In the genomic region with DNA sequence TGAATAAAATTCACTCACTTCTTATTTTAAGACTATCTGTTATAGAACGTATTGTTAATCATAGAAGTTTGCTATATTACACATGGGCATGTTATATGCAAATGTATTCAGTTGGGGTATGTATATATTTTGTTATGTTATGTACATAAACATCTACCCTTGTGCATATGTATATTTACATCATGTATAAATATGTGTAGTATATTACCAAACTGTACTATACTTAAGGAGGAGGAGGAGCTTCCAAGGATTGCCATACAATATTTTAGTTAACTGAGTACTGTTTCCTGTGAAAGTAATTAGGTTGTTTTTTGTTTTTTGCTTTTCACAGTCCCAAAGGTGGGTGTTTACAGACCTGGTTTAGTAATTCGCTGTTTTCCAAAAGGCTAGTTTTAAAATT, we compare ENCODE assay signal across 21 cellular contexts. TPM values are rescaled to one million over a fixed set of nuclear protein-coding genes. Genes with fewer than 3 reads are reported as not detected.
DNase-seq lines count a peak whose midpoint lies in the region; FAIRE-seq and TF ChIP-seq lines count a peak whose summit lies in the region.
"Had no signal": no experiment of that assay in that cellular context is flagged by ENCODE, and none has a peak within 500 bp of the region (broad histone marks: within the 10 kb centered on the region; RNA-seq: fewer than 3 reads in every experiment).

No MANE protein-coding gene starts in this region.

- peaks cover 69% of the 10 kb centered on the region for H3K4me1 Mint-ChIP-seq in brain

- peak overlapping the region in 4 of 5 experiments; percentile 53 to 97 (median 91) for H3K4me3 Mint-ChIP-seq in brain
- H3K4me3 Mint-ChIP-seq: CD4-positive, CD25-positive, alpha-beta regulatory T cell; CD8-positive, alpha-beta memory T cell had no signal

- peaks cover 0 to 9% (median 0%) of the 10 kb centered on the region in 5 experiments for H3K9me3 Mint-ChIP-seq in brain

- TF ChIP-seq CTCF in brain (conservative IDR thresholded peaks at IDR 0.05): no peak
- no peak for TF ChIP-seq CTCF in kidney (IDR thresholded peaks at IDR 0.05; ENCODE audit: borderline replicate concordance, extremely low read depth, insufficient read depth)
- TF ChIP-seq CTCF in osteoblast (IDR thresholded peaks at IDR 0.05; ENCODE audit: extremely low read depth, low read depth, low read length): no peak
- TF ChIP-seq CTCF in tibial artery (IDR thresholded peaks at IDR 0.05): no peak

- H3K27ac Mint-ChIP-seq in brain: peak overlapping the region in 4 of 5 experiments; percentile 98 to 100 (median 100)
- H3K27ac Mint-ChIP-seq: CD4-positive, CD25-positive, alpha-beta regulatory T cell; CD8-positive, alpha-beta memory T cell; H9 had no signal

- H3K27ac ChIP-seq in kidney (ENCODE audit: low read depth in 2 of 2, low read length in 2 of 2): peak overlapping the region; percentile 12 to 93
- H3K27ac ChIP-seq in osteoblast (ENCODE audit: low read depth, low read length): no peak overlapping the region
- H3K27ac ChIP-seq in tibial artery: no peak overlapping the region

- H3K27me3 Mint-ChIP-seq in brain: peaks cover 25% of the 10 kb centered on the region

- no peaks in the 10 kb centered on the region for H3K36me3 Mint-ChIP-seq in brain
- H3K36me3 Mint-ChIP-seq: CD4-positive, CD25-positive, alpha-beta regulatory T cell; CD8-positive, alpha-beta memory T cell had no signal

- H3K9me3 ChIP-seq in kidney (ENCODE audit: control insufficient read depth in 1 of 2, low read length in 2 of 2) (no peaks in the 10 kb centered on the region), osteoblast (ENCODE audit: low read depth, low read length) (no peaks in the 10 kb centered on the region), tibial artery (no peaks in the 10 kb centered on the region)
- H3K9me3 ChIP-seq: BE2C had no signal

- DNase-seq in kidney: no peak
- peak; percentile 50 for DNase-seq in osteoblast (ENCODE audit: insufficient read length, low spot score, missing footprints)
- DNase-seq in NCI-H524 (lab: John Stamatoyannopoulos, UW): no peak
- no peak for DNase-seq in NCI-H82 (lab: John Stamatoyannopoulos, UW)
- DNase-seq in tibial artery: no peak
- DNase-seq: BE2C; C1 segment of cervical spinal cord; CD4-positive, CD25-positive, alpha-beta regulatory T cell; CD8-positive, alpha-beta memory T cell; COR-L47; DMS 273 treated with DMSO at 0.1 percent for 48 hours; DMS53; DND-41; EL; H9 had no signal

- no peaks in the 10 kb centered on the region for H4K20me1 ChIP-seq in osteoblast (ENCODE audit: insufficient read depth, low read length)

- H3K27me3 ChIP-seq in osteoblast (ENCODE audit: insufficient read depth, low read length) (peaks cover 45% of the 10 kb centered on the region), tibial artery (peaks cover 4 to 45% of the 10 kb centered on the region in 2 donors)

- H3K4me1 ChIP-seq in kidney (ENCODE audit: control insufficient read depth in 1 of 2, insufficient read depth in 1 of 2, low read depth in 1 of 2, low read length in 2 of 2) (peaks cover 0 to 5% of the 10 kb centered on the region in 2 donors), osteoblast (ENCODE audit: insufficient read depth, low read length) (no peaks in the 10 kb centered on the region), tibial artery (peaks cover 0 to 33% (median 26%) of the 10 kb centered on the region in 4 donors)
- H3K4me1 ChIP-seq: BE2C had no signal

- FAIRE-seq in kidney (lab: Jason Lieb, UNC): no peak
- FAIRE-seq: GM12878, H1, HTR-8/SVneo had no signal

- no peaks in the 10 kb centered on the region for H3K79me2 ChIP-seq in osteoblast (ENCODE audit: insufficient read depth, low read length)

- H3K4me3 ChIP-seq in kidney (ENCODE audit: low read length in 2 of 2): no peak overlapping the region
- H3K4me3 ChIP-seq in osteoblast (ENCODE audit: insufficient read depth, low read length): no peak overlapping the region
- H3K4me3 ChIP-seq in tibial artery: no peak overlapping the region
- H3K4me3 ChIP-seq: GM12878 had no signal

- no peak overlapping the region for H3K4me2 ChIP-seq in osteoblast (ENCODE audit: insufficient read depth, low read length)

- H3K36me3 ChIP-seq in kidney (ENCODE audit: control insufficient read depth in 1 of 2, insufficient read depth in 2 of 2, low read length in 2 of 2): no peaks in the 10 kb centered on the region
- H3K36me3 ChIP-seq in osteoblast (ENCODE audit: insufficient read depth, low read length): no peaks in the 10 kb centered on the region
- no peaks in the 10 kb centered on the region for H3K36me3 ChIP-seq in tibial artery
- H3K36me3 ChIP-seq: BE2C had no signal

- no peak overlapping the region for H3K9ac ChIP-seq in kidney (ENCODE audit: low read length in 2 of 2)

- H2AFZ ChIP-seq in osteoblast (ENCODE audit: low read length): no peak overlapping the region

- intact Hi-C loops in kidney (cut with DNase I): no loop called here
- intact Hi-C loops in tibial artery (cut with DNase I; ENCODE audit: low total_unique reads): no loop called here

RNA-seq across cellular contexts. Expression of a gene that starts 13.0 kb away (rescaled TPM):
- polyA plus RNA-seq in brain (ENCODE audit: insufficient read depth, low read depth, low replicate concordance) (23.8 TPM), kidney (ENCODE audit: insufficient read depth, low read depth, low replicate concordance) (31.4 TPM)
- total RNA-seq in kidney (118 TPM), osteoblast (under 0.01 TPM in 1 of 2 replicates, not detected in the other)
- total RNA-seq: A172; CD4-positive, CD25-positive, alpha-beta regulatory T cell; CD8-positive, alpha-beta memory T cell; G401; GM12878; H9 had no signal
- polyA plus RNA-seq: CD4-positive, CD25-positive, alpha-beta regulatory T cell; CD8-positive, alpha-beta memory T cell; GM12878; H1 had no signal

Comparison
In these comparisons a context has a peak if more than half of its experiments do, and no peak if none do; other contexts are left out.
1. H3K27ac ChIP-seq: peak in kidney (2 of 2); none in osteoblast (single experiment) and tibial artery (0 of 2).
2. RNA of a gene that starts 13.0 kb away (total RNA-seq): 118 TPM in kidney (single experiment); under 0.01 TPM in osteoblast; every median in the first group is over 100 times any median in the second.